In genomic region chr14:100891501-100892445, GRCh38 we compare ENCODE assay signal across 24 cellular contexts. TPM values are rescaled to one million over a fixed set of nuclear protein-coding genes. Genes with fewer than 3 reads are reported as not detected.
DNase-seq lines count a peak whose midpoint lies in the region; ATAC-seq, FAIRE-seq and TF ChIP-seq lines count a peak whose summit lies in the region.
"Had no signal": no experiment of that assay in that cellular context is flagged by ENCODE, and none has a peak within 500 bp of the region (broad histone marks: within the 10 kb centered on the region; RNA-seq: fewer than 3 reads in every experiment).

No MANE protein-coding gene starts in this region.

- H3K9me3 ChIP-seq in right lobe of liver (no peaks in the 10 kb centered on the region), HepG2 (ENCODE audit: low read length) (no peaks in the 10 kb centered on the region), lower lobe of right lung (no peaks in the 10 kb centered on the region)
- H3K9me3 ChIP-seq: thoracic aorta had no signal

- no peaks in the 10 kb centered on the region for H3K36me3 ChIP-seq in right lobe of liver
- no peaks in the 10 kb centered on the region for H3K36me3 ChIP-seq in HepG2 (replicated peaks in 1 of 2; ENCODE audit: control insufficient read depth in 1 of 2, insufficient read depth in 2 of 2, low read length in 2 of 2)
- no peaks in the 10 kb centered on the region for H3K36me3 ChIP-seq in lower lobe of right lung
- H3K36me3 ChIP-seq: thoracic aorta had no signal

- H3K27me3 Mint-ChIP-seq in progenitor cell of endocrine pancreas, result peaks cover 3% of the 10 kb centered on the region

- H3K4me2 ChIP-seq in HepG2 (ENCODE audit: low read depth, low read length), result no peak overlapping the region
- H3K4me2 ChIP-seq: hepatocyte had no signal

- no peak overlapping the region for H3K9ac ChIP-seq in HepG2 (ENCODE audit: insufficient read depth, low read depth, low read length)

- 75% methylated on average over 1 of the region's 13 CpGs for WGBS in right lobe of liver (ENCODE audit: insufficient coverage, low coverage, low lambda C conversion rate, missing lambda C conversion rate)
- 87% methylated on average over 3 of the region's 13 CpGs for WGBS in HepG2 (ENCODE audit: low lambda C conversion rate)

- FAIRE-seq in HepG2 (lab: Jason Lieb, UNC), result no peak
- FAIRE-seq: GM19239, islet of Langerhans had no signal

- BruUV-seq in HepG2 (replicated peaks; lab: Mats Ljungman, UMichigan), result no TSS peak

- no peak for TF ChIP-seq POLR2A in right lobe of liver (IDR thresholded peaks at IDR 0.05)
- no peak for TF ChIP-seq POLR2A in HepG2 (IDR thresholded peaks at IDR 0.05; ENCODE audit: insufficient read depth in 1 of 2, low read depth in 2 of 2, low read length in 2 of 2)

- no peaks in the 10 kb centered on the region for H3K27me3 ChIP-seq in right lobe of liver
- H3K27me3 ChIP-seq in HepG2 (ENCODE audit: control insufficient read depth in 1 of 2, insufficient read depth in 2 of 2, low read length in 2 of 2), result peaks cover 0 to 25% of the 10 kb centered on the region in 2 experiments; a peak in 3 of 5 replicates
- peaks cover 12% of the 10 kb centered on the region for H3K27me3 ChIP-seq in lower lobe of right lung (ENCODE audit: low read depth)
- H3K27me3 ChIP-seq: hepatocyte had no signal

- TF ChIP-seq EP300 in HepG2 (IDR thresholded peaks at IDR 0.05; ENCODE audit: low read depth in 2 of 2, low read length in 2 of 2), result no peak
- no peak for TF ChIP-seq EP300 in HepG2 (CRISPR knock-in tag; IDR thresholded peaks at IDR 0.05; ENCODE audit: borderline replicate concordance)

- TF ChIP-seq CTCF in right lobe of liver (IDR thresholded peaks at IDR 0.05) (no peak), HepG2 (CRISPR knock-in tag; IDR thresholded peaks at IDR 0.05) (no peak), lower lobe of right lung (IDR thresholded peaks at IDR 0.05) (no peak), progenitor cell of endocrine pancreas (IDR thresholded peaks at IDR 0.05; ENCODE audit: unreplicated experiment) (no peak)

- H3K27ac Mint-ChIP-seq in progenitor cell of endocrine pancreas, result peak overlapping the region; percentile 86
- H3K27ac Mint-ChIP-seq: activated CD4-positive, alpha-beta T cell treated with anti-CD3 and anti-CD28 coated beads for 36 hours; CD8-positive, alpha-beta T cell had no signal

- no peaks in the 10 kb centered on the region for H3K9me3 Mint-ChIP-seq in progenitor cell of endocrine pancreas (ENCODE audit: low read depth)
- H3K9me3 Mint-ChIP-seq: CD8-positive, alpha-beta T cell had no signal

- peaks cover 45% of the 10 kb centered on the region for H3K4me1 Mint-ChIP-seq in progenitor cell of endocrine pancreas (ENCODE audit: low read depth)
- H3K4me1 Mint-ChIP-seq: activated CD4-positive, alpha-beta T cell treated with anti-CD3 and anti-CD28 coated beads for 36 hours had no signal

- CTCF ChIA-PET in HepG2 (lab: Yijun Ruan, JAX; ENCODE audit: low intra/inter-chr PET ratio, low total read pairs), result no interaction called here

- in situ Hi-C loops in HepG2 (cut with HindIII; ENCODE audit: extremely low pct_ligation_motif_present, low pct_unique_long_range_greater_than_20kb), result loop anchor here (10.0 kb wide), 1 partner anchor 487 kb away; no protein-coding TSS in a partner anchor

- no peak for TF ChIP-seq RAD21 in HepG2 (CRISPR knock-in tag; IDR thresholded peaks at IDR 0.05)

- intact Hi-C loops in right lobe of liver (cut with DNase I) (no loop called here), HepG2 (cut with micrococcal nuclease; ENCODE audit: unreplicated experiment) (no loop called here), lower lobe of right lung (cut with DNase I) (no loop called here)

- no peak overlapping the region for H2AFZ ChIP-seq in HepG2 (ENCODE audit: low read length)
- H2AFZ ChIP-seq: hepatocyte had no signal

- H3K4me1 ChIP-seq in right lobe of liver (no peaks in the 10 kb centered on the region), HepG2 (ENCODE audit: insufficient read depth, low read length) (peaks cover 20% of the 10 kb centered on the region), lower lobe of right lung (no peaks in the 10 kb centered on the region)

- ATAC-seq in right lobe of liver (no peak), HepG2 (no peak), lower lobe of right lung (no peak), GM18907 (IDR thresholded peaks at IDR 0.05; ENCODE audit: unreplicated experiment) (no peak)
- ATAC-seq: activated CD4-positive, alpha-beta T cell treated with anti-CD3 and anti-CD28 coated beads for 36 hours; CD8-positive, alpha-beta T cell had no signal

- H3K27ac ChIP-seq in right lobe of liver, result no peak overlapping the region
- H3K27ac ChIP-seq in HepG2 (ENCODE audit: extremely low read length, insufficient read depth, low read length), result no peak overlapping the region
- no peak overlapping the region for H3K27ac ChIP-seq in lower lobe of right lung
- H3K27ac ChIP-seq: epithelial cell of prostate, hepatocyte, HL-60, thoracic aorta had no signal

- H4K20me1 ChIP-seq in HepG2 (ENCODE audit: insufficient read depth, low read length), result no peaks in the 10 kb centered on the region

- no peak overlapping the region for H3K4me3 Mint-ChIP-seq in progenitor cell of endocrine pancreas (ENCODE audit: low read depth)
- H3K4me3 Mint-ChIP-seq: activated CD4-positive, alpha-beta T cell treated with anti-CD3 and anti-CD28 coated beads for 36 hours; CD8-positive, alpha-beta T cell had no signal

- no peaks in the 10 kb centered on the region for H3K79me2 ChIP-seq in HepG2 (ENCODE audit: insufficient read depth, low read length)
- H3K79me2 ChIP-seq: hepatocyte had no signal

- peaks cover 16% of the 10 kb centered on the region for H3K36me3 Mint-ChIP-seq in progenitor cell of endocrine pancreas (ENCODE audit: insufficient read depth)
- H3K36me3 Mint-ChIP-seq: CD8-positive, alpha-beta T cell had no signal

- POLR2A ChIA-PET in HepG2 (lab: Yijun Ruan, JAX), result no interaction called here

- DNase-seq in right lobe of liver (peak in 2 of 3 donors; percentile 7 to 19), HepG2 (ENCODE audit: low spot score) (no peak), lower lobe of right lung (peak; percentile 33), progenitor cell of endocrine pancreas (ENCODE audit: low spot score, unreplicated experiment) (peak; percentile 6), HK-2 (ENCODE audit: unreplicated experiment) (no peak), NCI-H2107 treated with DMSO at 0.1 percent for 48 hours (lab: John Stamatoyannopoulos, UW; ENCODE audit: unreplicated experiment) (no peak)
- DNase-seq: activated CD4-positive, alpha-beta T cell treated with anti-CD3 and anti-CD28 coated beads for 36 hours; activated gamma-delta T cell; caudate nucleus; CD8-positive, alpha-beta T cell; IMR-90; NCI-H774; retina; stimulated activated CD4-positive, alpha-beta T cell treated with anti-CD3 and anti-CD28 coated beads, Interleukin-15, amount 100 ng/mL, for 24 hours had no signal

- no peak overlapping the region for H3K4me3 ChIP-seq in right lobe of liver
- no peak overlapping the region for H3K4me3 ChIP-seq in HepG2 (replicated peaks in 1 of 3; ENCODE audit: insufficient read depth in 1 of 3, low read depth in 2 of 3, low read length in 3 of 3)
- H3K4me3 ChIP-seq in lower lobe of right lung, result no peak overlapping the region
- H3K4me3 ChIP-seq: hepatocyte, thoracic aorta had no signal

TF ChIP-seq in HepG2, 621 proteins besides CTCF, POLR2A, EP300 and RAD21 (continues in another document):
- TF ChIP-seq MEIS2 (CRISPR knock-in tag; IDR thresholded peaks at IDR 0.05) (no peak), HNRNPH1 (optimal IDR thresholded peaks at IDR 0.05; ENCODE audit: low read depth, low read length) (no peak), ZNF781 (CRISPR knock-in tag; IDR thresholded peaks at IDR 0.05; ENCODE audit: borderline replicate concordance, not compliant biosample characterization) (no peak), ZNF232 (CRISPR knock-in tag; IDR thresholded peaks at IDR 0.05; ENCODE audit: borderline replicate concordance) (no peak), SMYD3 (CRISPR knock-in tag; IDR thresholded peaks at IDR 0.05) (no peak)

RNA-seq across cellular contexts. Expression of gene RTL1, which starts 11.7 kb away (rescaled TPM):
- total RNA-seq in right lobe of liver, result under 1 TPM in 1 of 6 experiments, not detected in 5; 0.04 TPM
- 0.04 TPM in 1 of 2 replicates, not detected in the other for total RNA-seq in HepG2 (2016; rRNA removed; fragmentation: Illumina TruSeq; extraction: Trizol)
- total RNA-seq in HepG2 (2016; cell fraction: cytosol; rRNA removed; fragmentation: Illumina TruSeq; extraction: Trizol; ENCODE audit: low read depth), result not detected in 2 replicates
- total RNA-seq in HepG2 (2016; cell fraction: insoluble cytoplasmic fraction; rRNA removed; fragmentation: Illumina TruSeq; extraction: Trizol), result not detected in 2 replicates
- 0.03 TPM in 1 of 2 replicates, not detected in the other for total RNA-seq in HepG2 (2016; cell fraction: membrane; rRNA removed; fragmentation: Illumina TruSeq; extraction: Trizol)
- total RNA-seq in HepG2 (2016; cell fraction: nucleus; rRNA removed; fragmentation: Illumina TruSeq; extraction: Trizol), result not detected in 2 replicates
- not detected in 2 replicates for polyA plus RNA-seq in HepG2 (2011; rRNA removed)
- 0.01 TPM in 1 of 2 replicates, not detected in the other for polyA plus RNA-seq in HepG2 (2011; cell fraction: cytosol; rRNA removed)
- 0.05 TPM in 1 of 2 replicates, not detected in the other for polyA plus RNA-seq in HepG2 (2011; cell fraction: nucleus; rRNA removed)
- 0.03 and 0.05 TPM in 2 replicates for polyA plus RNA-seq in HepG2 (2012)
- polyA plus RNA-seq in HepG2 (2016; cell fraction: cytosol; fragmentation: Illumina TruSeq; extraction: Trizol; ENCODE audit: low read depth), result not detected in 2 replicates
- not detected in 2 replicates for polyA plus RNA-seq in HepG2 (2016; cell fraction: insoluble cytoplasmic fraction; fragmentation: Illumina TruSeq; extraction: Trizol; ENCODE audit: low read depth)
- polyA plus RNA-seq in HepG2 (2016; cell fraction: membrane; fragmentation: Illumina TruSeq; extraction: Trizol; ENCODE audit: low read depth), result 0.05 TPM in 1 of 2 replicates, not detected in the other
- polyA plus RNA-seq in HepG2 (2016; cell fraction: nucleus; fragmentation: Illumina TruSeq; extraction: Trizol; ENCODE audit: insufficient read depth, low read depth), result not detected in 2 replicates
- not detected in 2 replicates for polyA minus RNA-seq in HepG2 (2011; rRNA and poly(A)+ RNA removed; ENCODE audit: low replicate concordance)
- polyA minus RNA-seq in HepG2 (2011; cell fraction: cytosol; rRNA and poly(A)+ RNA removed), result not detected in 2 replicates
- polyA minus RNA-seq in HepG2 (2011; cell fraction: nucleus; rRNA and poly(A)+ RNA removed), result not detected in 2 replicates
- total RNA-seq in lower lobe of right lung, result not detected
- 159 and 161 TPM in 2 replicates for total RNA-seq in progenitor cell of endocrine pancreas
- total RNA-seq: activated CD4-positive, alpha-beta T cell treated with anti-CD3 and anti-CD28 coated beads for 36 hours; CD8-positive, alpha-beta T cell; fibroblast of villous mesenchyme; IMR-90; Right ventricle myocardium superior; thoracic aorta had no signal
- polyA plus RNA-seq: IMR-90, neural cell had no signal

Comparison
In these comparisons a context has a peak if more than half of its experiments do, and no peak if none do; other contexts are left out.
1. DNase-seq: peak in right lobe of liver (2 of 3), lower lobe of right lung (single experiment) and progenitor cell of endocrine pancreas (single experiment); none in HepG2 (single experiment), HK-2 (single experiment) and NCI-H2107 treated with DMSO at 0.1 percent for 48 hours (single experiment).
2. RNA of gene RTL1, which starts 11.7 kb away (total RNA-seq): 159 to 161 TPM in progenitor cell of endocrine pancreas; 0.03 to 0.04 TPM in HepG2, 0.04 TPM in right lobe of liver and not detected in lower lobe of right lung (single experiment); every median in the first group is over 100 times any median in the second.